ENCODE assay signal across 7 cellular contexts in the genomic region with DNA sequence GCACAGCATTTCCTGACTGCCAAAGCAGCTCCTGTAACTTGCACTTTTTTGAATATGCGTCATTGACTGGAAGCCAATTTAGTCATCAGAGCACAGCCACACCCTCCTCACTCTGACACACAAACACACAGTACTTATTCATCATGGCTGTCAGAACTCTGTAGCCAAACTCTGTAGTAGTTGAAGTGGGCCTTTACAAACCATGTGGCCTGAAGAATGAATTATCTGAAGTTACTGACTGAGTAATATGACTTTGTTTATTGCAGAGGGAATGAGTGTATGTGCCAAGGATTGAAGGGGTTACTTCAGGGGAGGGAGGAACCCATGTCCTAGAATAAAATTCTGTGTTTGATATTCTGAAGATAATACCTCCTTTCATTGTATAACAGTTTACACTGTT.
DNase-seq lines count a peak whose midpoint lies in the region; ATAC-seq and TF ChIP-seq lines count a peak whose summit lies in the region.

No MANE protein-coding gene starts in this region.

- BruUV-seq in mammary epithelial cell (replicated peaks; lab: Mats Ljungman, UMichigan): no TSS peak

- H3K4me3 ChIP-seq in mammary epithelial cell (replicated peaks in 1 of 3; ENCODE audit: insufficient read depth in 1 of 3, low read depth in 2 of 3, low read length in 3 of 3): no peak overlapping the region

- peak overlapping the region; percentile 71 for H2AFZ ChIP-seq in mammary epithelial cell (ENCODE audit: low read depth, low read length)

- intact Hi-C loops in mammary epithelial cell (cut with micrococcal nuclease): no loop called here

- CTCF ChIA-PET in mammary epithelial cell (lab: Charles Lee; ENCODE audit: low non-redundant PET): interaction anchor here (1.0 kb wide), 1 partner anchor 246 kb away, joined by 5 read pairs; no protein-coding TSS in a partner anchor

- no peaks in the 10 kb centered on the region for H3K9me3 ChIP-seq in mammary epithelial cell (replicated peaks; ENCODE audit: insufficient read depth, low read length)

- peaks cover 7% of the 10 kb centered on the region for H3K4me1 Mint-ChIP-seq in memory B cell

- peaks cover 25% of the 10 kb centered on the region for H3K36me3 Mint-ChIP-seq in memory B cell

- peak; percentile 70 for ATAC-seq in memory B cell (ENCODE audit: low read depth)
- no peak for ATAC-seq in HG02763 (IDR thresholded peaks at IDR 0.05; ENCODE audit: unreplicated experiment)

- no peaks in the 10 kb centered on the region for H3K9me3 Mint-ChIP-seq in memory B cell

- no peaks in the 10 kb centered on the region for H3K79me2 ChIP-seq in mammary epithelial cell (ENCODE audit: insufficient read depth, low read length)

- DNase-seq in H4 (ENCODE audit: low spot score) (peak; percentile 84), NCI-H2196 treated with DMSO at 0.1 percent for 48 hours (lab: John Stamatoyannopoulos, UW; ENCODE audit: unreplicated experiment) (peak; percentile 57), mammary epithelial cell (peak; percentile 91), memory B cell (ENCODE audit: low spot score in 2 of 2) (no peak), GM10266 (ENCODE audit: extremely low spot score) (no peak), NOMO-1 (lab: John Stamatoyannopoulos, UW; ENCODE audit: unreplicated experiment in 2 of 2) (no peak)

- peak overlapping the region; percentile 70 for H3K27ac Mint-ChIP-seq in memory B cell

- peaks cover 20% of the 10 kb centered on the region for H3K4me1 ChIP-seq in mammary epithelial cell (ENCODE audit: insufficient read depth, low read length)

- peak overlapping the region; percentile 52 for H3K4me2 ChIP-seq in mammary epithelial cell (ENCODE audit: insufficient read depth, low read depth, low read length)

- peak overlapping the region; percentile 49 for H3K9ac ChIP-seq in mammary epithelial cell (ENCODE audit: insufficient read depth, low read length)

- no peaks in the 10 kb centered on the region for H3K27me3 ChIP-seq in mammary epithelial cell (ENCODE audit: insufficient read depth, low read length)

- no peak overlapping the region for H3K4me3 Mint-ChIP-seq in memory B cell

- no peaks in the 10 kb centered on the region for H3K27me3 Mint-ChIP-seq in memory B cell

- in situ Hi-C loops in mammary epithelial cell (cut with MboI; ENCODE audit: low sequenced_read_pairs in 2 of 2): no loop called here

- 0% methylated on average over 1 of the region's 1 CpG for WGBS in mammary epithelial cell (ENCODE audit: low coverage, missing lambda C conversion rate)

- H4K20me1 ChIP-seq in mammary epithelial cell (ENCODE audit: insufficient read depth, low read length): no peaks in the 10 kb centered on the region

- H3K36me3 ChIP-seq in mammary epithelial cell (ENCODE audit: insufficient read depth, low read length): no peaks in the 10 kb centered on the region

- peak overlapping the region; percentile 87 for H3K27ac ChIP-seq in mammary epithelial cell (ENCODE audit: insufficient read depth, low read depth, low read length)

- dilution Hi-C loops in mammary epithelial cell (cut with HindIII; ENCODE audit: low sequenced_read_pairs): no loop called here

- TF ChIP-seq CTCF in mammary epithelial cell (conservative IDR thresholded peaks at IDR 0.05 in 1 of 2, IDR thresholded peaks at IDR 0.05 in 1 of 2; ENCODE audit: extremely low read depth in 1 of 2, insufficient read depth in 1 of 2, low read depth in 1 of 2, low read length in 2 of 2) (no peak), GM10266 (IDR thresholded peaks at IDR 0.05; ENCODE audit: control insufficient read depth, insufficient read depth, low read depth, missing control alignments) (no peak)

Comparison
In these comparisons a context has a peak if more than half of its experiments do, and no peak if none do; other contexts are left out.
1. DNase-seq: peak in H4 (single experiment), NCI-H2196 treated with DMSO at 0.1 percent for 48 hours (single experiment) and mammary epithelial cell (single experiment); none in memory B cell (0 of 2), GM10266 (single experiment) and NOMO-1 (0 of 2).